In the genomic region with DNA sequence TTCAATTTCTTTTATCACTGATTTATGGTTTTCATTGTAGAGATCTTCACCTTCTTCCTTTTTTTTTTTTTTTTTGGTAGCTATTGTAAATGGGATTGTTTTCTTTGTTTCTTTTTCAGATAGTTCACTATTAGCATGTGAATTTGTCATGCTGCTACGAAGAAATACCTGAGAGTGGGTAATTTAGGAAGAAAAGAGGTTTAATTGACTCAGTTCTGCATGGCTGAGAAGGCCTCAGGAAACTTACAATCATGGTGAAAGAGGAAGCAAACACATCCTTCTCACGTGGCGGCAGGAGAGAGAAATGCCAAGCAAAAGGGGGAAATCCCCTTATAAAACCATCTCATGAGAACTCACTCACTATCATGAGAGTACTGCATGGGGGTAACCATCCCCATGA, we compare ENCODE assay signal across 13 cellular contexts.
A peak's percentile ranks its signal among the peaks of the same experiment; 100 is the strongest.
DNase-seq lines count a peak whose midpoint lies in the region; ATAC-seq and TF ChIP-seq lines count a peak whose summit lies in the region.
"Had no signal": no experiment of that assay in that cellular context is flagged by ENCODE, and none has a peak within 500 bp of the region (broad histone marks: within the 10 kb centered on the region; RNA-seq: fewer than 3 reads in every experiment).

No MANE protein-coding gene starts in this region.

- peaks cover 17% of the 10 kb centered on the region for H3K4me1 Mint-ChIP-seq in GM23338
- H3K4me1 Mint-ChIP-seq in WTC11 = peaks cover 28% of the 10 kb centered on the region
- H3K4me1 Mint-ChIP-seq: B cell had no signal

- DNase-seq in GM23338 (ENCODE audit: low spot score) = no peak
- DNase-seq in WTC11 (ENCODE audit: low spot score) = no peak
- DNase-seq in DMS153 (lab: John Stamatoyannopoulos, UW) = no peak
- DNase-seq in body of pancreas = no peak
- DNase-seq in brain microvascular endothelial cell = no peak
- DNase-seq: CD4-positive, alpha-beta memory T cell; DMS79 treated with DMSO at 0.1 percent for 48 hours; EL had no signal

- intact Hi-C loops in body of pancreas (cut with DNase I) = no loop called here

- no peaks in the 10 kb centered on the region for H3F3A ChIP-seq in GM23338 (replicated peaks; ENCODE audit: low read depth)

- H3K9me3 Mint-ChIP-seq in GM23338 = peaks cover 21% of the 10 kb centered on the region
- peaks cover 23% of the 10 kb centered on the region for H3K9me3 Mint-ChIP-seq in WTC11

- H3K36me3 ChIP-seq in GM23338 (ENCODE audit: insufficient read depth) (peaks cover 6% of the 10 kb centered on the region; the same call in 1 of the 2 replicates), HUES64 (ENCODE audit: insufficient read depth, low read length) (no peaks in the 10 kb centered on the region), iPS-20b (ENCODE audit: insufficient read depth, low read depth, low read length) (no peaks in the 10 kb centered on the region), body of pancreas (replicated peaks in 1 of 2; ENCODE audit: insufficient read depth in 1 of 2, low read depth in 2 of 2) (no peaks in the 10 kb centered on the region), brain microvascular endothelial cell (replicated peaks) (no peaks in the 10 kb centered on the region)

- in situ Hi-C loops in brain microvascular endothelial cell (cut with HindIII; ENCODE audit: low pct_ligation_motif_present, low sequenced_read_pairs) = no loop called here

- H3K27me3 ChIP-seq in GM23338 (ENCODE audit: insufficient read depth) = no peaks in the 10 kb centered on the region
- H3K27me3 ChIP-seq in HUES64 (ENCODE audit: insufficient read depth, low read length) = no peaks in the 10 kb centered on the region
- H3K27me3 ChIP-seq in iPS-20b (ENCODE audit: insufficient read depth, low read length) = no peaks in the 10 kb centered on the region
- H3K27me3 ChIP-seq in body of pancreas = no peaks in the 10 kb centered on the region
- H3K27me3 ChIP-seq in brain microvascular endothelial cell (replicated peaks) = no peaks in the 10 kb centered on the region

- H3K4me1 ChIP-seq in GM23338 (ENCODE audit: insufficient read depth) (peaks cover 23% of the 10 kb centered on the region), HUES64 (ENCODE audit: insufficient read depth, low read length) (peaks cover 16% of the 10 kb centered on the region), iPS-20b (ENCODE audit: insufficient read depth, low read length) (peaks cover 16% of the 10 kb centered on the region), body of pancreas (no peaks in the 10 kb centered on the region)

- H3K4me2 ChIP-seq in GM23338 = peak overlapping the region; percentile 52

- POLR2A ChIA-PET in WTC11 (lab: Charles Lee) = no interaction called here

- no peaks in the 10 kb centered on the region for H4K20me1 ChIP-seq in GM23338 (replicated peaks; ENCODE audit: insufficient read depth)

- H3K4me3 Mint-ChIP-seq in GM23338 (peak overlapping the region; percentile 9; the same call in 1 of the 3 replicates), WTC11 (peak overlapping the region; percentile 9)
- H3K4me3 Mint-ChIP-seq: B cell; CD4-positive, alpha-beta memory T cell had no signal

- H3K9me3 ChIP-seq in HUES64 (ENCODE audit: insufficient read depth, low read depth, low read length) (peaks cover 9% of the 10 kb centered on the region; the same call in 1 of the 2 replicates), iPS-20b (ENCODE audit: insufficient read depth, low read depth, low read length) (no peaks in the 10 kb centered on the region; the same call in 1 of the 2 replicates), body of pancreas (no peaks in the 10 kb centered on the region)

- H3K4me3 ChIP-seq in GM23338 (peak overlapping the region; percentile 2), HUES64 (ENCODE audit: low read length) (no peak overlapping the region), iPS-20b (ENCODE audit: low read length) (peak overlapping the region; percentile 2; the same call in 1 of the 2 replicates), body of pancreas (no peak overlapping the region), brain microvascular endothelial cell (ENCODE audit: low read depth, low read length) (no peak overlapping the region)

- no peak for TF ChIP-seq POLR2A in body of pancreas (IDR thresholded peaks at IDR 0.05)

- WGBS in HUES64 = 14% methylated on average over 3 of the region's 3 CpGs
- WGBS in body of pancreas, 2 donors = 34 to 45% methylated on average over 3 of the region's 3 CpGs

- CTCF ChIA-PET in WTC11 (lab: Charles Lee) = no interaction called here

- no peak overlapping the region for H3K9ac ChIP-seq in HUES64 (ENCODE audit: low read depth, low read length)
- H3K9ac ChIP-seq in iPS-20b (ENCODE audit: low read depth, low read length) = no peak overlapping the region

- H3K27ac Mint-ChIP-seq in GM23338 = peak overlapping the region; percentile 38
- H3K27ac Mint-ChIP-seq in WTC11 = peak overlapping the region; percentile 80
- H3K27ac Mint-ChIP-seq: B cell had no signal

- no peak overlapping the region for H2AFZ ChIP-seq in GM23338

- H3K27ac ChIP-seq in GM23338 (ENCODE audit: low read depth) = peak overlapping the region; percentile 36
- H3K27ac ChIP-seq in HUES64 (ENCODE audit: low read depth, low read length) = peak overlapping the region; percentile 25; the same call in 1 of the 2 replicates
- H3K27ac ChIP-seq in iPS-20b (ENCODE audit: low read length) = peak overlapping the region; percentile 31
- no peak overlapping the region for H3K27ac ChIP-seq in body of pancreas
- no peak overlapping the region for H3K27ac ChIP-seq in brain microvascular endothelial cell
- H3K27ac ChIP-seq: C4-2B had no signal

- H3K79me2 ChIP-seq in GM23338 (replicated peaks; ENCODE audit: insufficient read depth) = peaks cover 36% of the 10 kb centered on the region

- H3K36me3 Mint-ChIP-seq in GM23338 (ENCODE audit: low read depth) = peaks cover 26% of the 10 kb centered on the region
- H3K36me3 Mint-ChIP-seq in WTC11 = peaks cover 17% of the 10 kb centered on the region
- H3K36me3 Mint-ChIP-seq: CD4-positive, alpha-beta memory T cell had no signal

- ATAC-seq in GM23338 (peak; percentile 71), WTC11 (peak; percentile 71), body of pancreas (no peak), HG03442 (IDR thresholded peaks at IDR 0.05; ENCODE audit: unreplicated experiment) (no peak)

- H3K9me2 ChIP-seq in GM23338 (ENCODE audit: insufficient read depth) = peaks cover 4% of the 10 kb centered on the region; the same call in 1 of the 2 replicates

- TF ChIP-seq CTCF in GM23338 (conservative IDR thresholded peaks at IDR 0.05; ENCODE audit: low read depth in 2 of 2) = no peak
- TF ChIP-seq CTCF in WTC11 (IDR thresholded peaks at IDR 0.05) = no peak
- no peak for TF ChIP-seq CTCF in body of pancreas (IDR thresholded peaks at IDR 0.05)
- no peak for TF ChIP-seq CTCF in brain microvascular endothelial cell (IDR thresholded peaks at IDR 0.05; ENCODE audit: low read depth, low read length, missing control alignments)

- H3K27me3 Mint-ChIP-seq in GM23338 (ENCODE audit: insufficient read depth, low read depth, poor library complexity) = no peaks in the 10 kb centered on the region
- peaks cover 25% of the 10 kb centered on the region for H3K27me3 Mint-ChIP-seq in WTC11 (ENCODE audit: low read depth)

TF ChIP-seq in GM23338, 12 proteins besides CTCF, POLR2A, EP300 and RAD21:
- TF ChIP-seq NANOG (IDR thresholded peaks at IDR 0.05; ENCODE audit: borderline replicate concordance) (peak; percentile 90), ZNF114 (CRISPR knock-in tag; IDR thresholded peaks at IDR 0.05) (no peak)

TF ChIP-seq in WTC11, 78 proteins besides CTCF, POLR2A, EP300 and RAD21:
- TF ChIP-seq, protein P1, sequence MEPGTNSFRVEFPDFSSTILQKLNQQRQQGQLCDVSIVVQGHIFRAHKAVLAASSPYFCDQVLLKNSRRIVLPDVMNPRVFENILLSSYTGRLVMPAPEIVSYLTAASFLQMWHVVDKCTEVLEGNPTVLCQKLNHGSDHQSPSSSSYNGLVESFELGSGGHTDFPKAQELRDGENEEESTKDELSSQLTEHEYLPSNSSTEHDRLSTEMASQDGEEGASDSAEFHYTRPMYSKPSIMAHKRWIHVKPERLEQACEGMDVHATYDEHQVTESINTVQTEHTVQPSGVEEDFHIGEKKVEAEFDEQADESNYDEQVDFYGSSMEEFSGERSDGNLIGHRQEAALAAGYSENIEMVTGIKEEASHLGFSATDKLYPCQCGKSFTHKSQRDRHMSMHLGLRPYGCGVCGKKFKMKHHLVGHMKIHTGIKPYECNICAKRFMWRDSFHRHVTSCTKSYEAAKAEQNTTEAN (CRISPR knock-in tag; IDR thresholded peaks at IDR 0.05) = no peak
- TF ChIP-seq, protein P2, sequence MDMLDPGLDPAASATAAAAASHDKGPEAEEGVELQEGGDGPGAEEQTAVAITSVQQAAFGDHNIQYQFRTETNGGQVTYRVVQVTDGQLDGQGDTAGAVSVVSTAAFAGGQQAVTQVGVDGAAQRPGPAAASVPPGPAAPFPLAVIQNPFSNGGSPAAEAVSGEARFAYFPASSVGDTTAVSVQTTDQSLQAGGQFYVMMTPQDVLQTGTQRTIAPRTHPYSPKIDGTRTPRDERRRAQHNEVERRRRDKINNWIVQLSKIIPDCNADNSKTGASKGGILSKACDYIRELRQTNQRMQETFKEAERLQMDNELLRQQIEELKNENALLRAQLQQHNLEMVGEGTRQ (CRISPR knock-in tag; IDR thresholded peaks at IDR 0.05) = peak; percentile 30; the same call in 1 of the 2 replicates
- TF ChIP-seq, protein P3, sequence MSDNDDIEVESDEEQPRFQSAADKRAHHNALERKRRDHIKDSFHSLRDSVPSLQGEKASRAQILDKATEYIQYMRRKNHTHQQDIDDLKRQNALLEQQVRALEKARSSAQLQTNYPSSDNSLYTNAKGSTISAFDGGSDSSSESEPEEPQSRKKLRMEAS (CRISPR knock-in tag; IDR thresholded peaks at IDR 0.05) = no peak
- TF ChIP-seq, protein P4, sequence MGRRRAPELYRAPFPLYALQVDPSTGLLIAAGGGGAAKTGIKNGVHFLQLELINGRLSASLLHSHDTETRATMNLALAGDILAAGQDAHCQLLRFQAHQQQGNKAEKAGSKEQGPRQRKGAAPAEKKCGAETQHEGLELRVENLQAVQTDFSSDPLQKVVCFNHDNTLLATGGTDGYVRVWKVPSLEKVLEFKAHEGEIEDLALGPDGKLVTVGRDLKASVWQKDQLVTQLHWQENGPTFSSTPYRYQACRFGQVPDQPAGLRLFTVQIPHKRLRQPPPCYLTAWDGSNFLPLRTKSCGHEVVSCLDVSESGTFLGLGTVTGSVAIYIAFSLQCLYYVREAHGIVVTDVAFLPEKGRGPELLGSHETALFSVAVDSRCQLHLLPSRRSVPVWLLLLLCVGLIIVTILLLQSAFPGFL (CRISPR knock-in tag; IDR thresholded peaks at IDR 0.05; ENCODE audit: borderline replicate concordance) = no peak

Comparison
In these comparisons a context has a peak if more than half of its experiments do, and no peak if none do; other contexts are left out.
1. ATAC-seq: peak in GM23338 (single experiment) and WTC11 (single experiment); none in body of pancreas (single experiment) and HG03442 (single experiment).
2. H3K27ac ChIP-seq: peak in GM23338 (single experiment), HUES64 (single experiment) and iPS-20b (single experiment); none in body of pancreas (0 of 4) and brain microvascular endothelial cell (single experiment).
3. H3K4me3 ChIP-seq: peak in GM23338 (single experiment) and iPS-20b (single experiment); none in HUES64 (single experiment), body of pancreas (0 of 2) and brain microvascular endothelial cell (single experiment).